8 cellular contexts compared by ENCODE assay signal in the genomic region with DNA sequence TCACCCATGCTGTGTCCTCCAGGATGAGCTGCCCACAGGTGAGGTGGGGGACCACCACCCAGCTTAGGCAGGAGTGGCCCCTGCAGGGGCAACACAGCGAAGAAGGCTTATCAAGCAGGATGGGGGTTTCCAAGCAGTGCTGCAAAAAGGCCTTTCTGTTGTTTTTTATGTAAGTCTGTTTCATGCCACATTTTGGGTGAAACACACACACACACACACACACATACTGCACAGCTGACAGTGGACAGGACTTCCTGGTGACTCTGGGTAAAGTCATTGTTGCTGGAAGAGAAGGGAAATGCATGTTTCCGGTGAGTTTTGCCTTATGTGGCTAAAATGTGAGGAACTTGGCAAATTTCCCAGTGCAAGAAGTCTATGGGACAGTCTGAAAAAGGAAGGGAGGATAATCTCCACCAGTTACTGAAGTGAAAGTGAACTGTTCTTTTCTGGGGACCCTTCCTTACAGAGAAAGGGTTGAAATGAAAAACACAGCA.
DNase-seq lines count a peak whose midpoint lies in the region; ATAC-seq and TF ChIP-seq lines count a peak whose summit lies in the region.

No MANE protein-coding gene starts in this region.

- H3K9me3 ChIP-seq in neural progenitor cell (ENCODE audit: low read depth), result no peaks in the 10 kb centered on the region

- H3K4me3 ChIP-seq in astrocyte of the spinal cord (ENCODE audit: low read depth, low read length) (no peak overlapping the region), neural progenitor cell (no peak overlapping the region)

- no peaks in the 10 kb centered on the region for H3K9me3 Mint-ChIP-seq in neural progenitor cell

- H3K27me3 ChIP-seq in neural progenitor cell, result no peaks in the 10 kb centered on the region

- H3K4me1 Mint-ChIP-seq in neural progenitor cell, result peaks cover 12% of the 10 kb centered on the region

- H2AFZ ChIP-seq in neural progenitor cell (replicated peaks), result no peak overlapping the region

- H3K27ac Mint-ChIP-seq in neural progenitor cell, result no peak overlapping the region

- peaks cover 15% of the 10 kb centered on the region for H3K27me3 Mint-ChIP-seq in neural progenitor cell (ENCODE audit: insufficient read depth, low read depth)

- no peaks in the 10 kb centered on the region for H3F3A ChIP-seq in neural progenitor cell (ENCODE audit: low read depth)

- TF ChIP-seq CTCF in astrocyte of the spinal cord (IDR thresholded peaks at IDR 0.05; ENCODE audit: low read depth, low read length) (no peak), neural progenitor cell (IDR thresholded peaks at IDR 0.05) (no peak)

- H3K79me2 ChIP-seq in neural progenitor cell (ENCODE audit: low read depth), result no peaks in the 10 kb centered on the region

- H3K9ac ChIP-seq in neural progenitor cell, result no peak overlapping the region

- H3K36me3 Mint-ChIP-seq in neural progenitor cell, result no peaks in the 10 kb centered on the region

- H4K20me1 ChIP-seq in neural progenitor cell (ENCODE audit: low read depth), result no peaks in the 10 kb centered on the region

- in situ Hi-C loops in astrocyte of the spinal cord (cut with HindIII; ENCODE audit: low sequenced_read_pairs), result no loop called here

- no peak overlapping the region for H3K4me3 Mint-ChIP-seq in neural progenitor cell

- no peak overlapping the region for H3K27ac ChIP-seq in neural progenitor cell

- H3K4me1 ChIP-seq in neural progenitor cell, result no peaks in the 10 kb centered on the region

- DNase-seq in AG08395 (ENCODE audit: low spot score), result peak; percentile 79
- DNase-seq in MV-4-11 (lab: John Stamatoyannopoulos, UW), result peak; percentile 100
- DNase-seq in astrocyte of the spinal cord (ENCODE audit: low read depth, low spot score), result peak; percentile 82
- peak; percentile 49 for DNase-seq in inferior parietal cortex (ENCODE audit: extremely low spot score)
- DNase-seq in stromal cell of bone marrow (ENCODE audit: low read depth), result peak; percentile 80
- DNase-seq in neural progenitor cell (ENCODE audit: low spot score), result no peak
- DNase-seq in NCI-H2196 treated with DMSO at 0.1 percent for 48 hours (lab: John Stamatoyannopoulos, UW; ENCODE audit: unreplicated experiment), result no peak

- no peak overlapping the region for H3K4me2 ChIP-seq in neural progenitor cell

- H3K36me3 ChIP-seq in neural progenitor cell, result no peaks in the 10 kb centered on the region

- peak; percentile 39 for ATAC-seq in GM18867 (IDR thresholded peaks at IDR 0.05; ENCODE audit: unreplicated experiment)

Comparison
In these comparisons a context has a peak if more than half of its experiments do, and no peak if none do; other contexts are left out.
1. DNase-seq: peak in AG08395 (single experiment), MV-4-11 (single experiment), astrocyte of the spinal cord (single experiment), inferior parietal cortex (single experiment) and stromal cell of bone marrow (single experiment); none in neural progenitor cell (single experiment) and NCI-H2196 treated with DMSO at 0.1 percent for 48 hours (single experiment).